Comparison of ENCODE assay signal across 14 cellular contexts in genomic region chr16:640614-641013, GRCh38. TPM values are rescaled to one million over a fixed set of nuclear protein-coding genes. Genes with fewer than 3 reads are reported as not detected.
DNase-seq lines count a peak whose midpoint lies in the region; ATAC-seq and TF ChIP-seq lines count a peak whose summit lies in the region.
"Had no signal": no experiment of that assay in that cellular context is flagged by ENCODE, and none has a peak within 500 bp of the region (broad histone marks: within the 10 kb centered on the region; RNA-seq: fewer than 3 reads in every experiment).

No MANE protein-coding gene starts in this region.

- H3K27ac ChIP-seq in left ventricle myocardium inferior (replicated peaks) (peak overlapping the region; percentile 97), upper lobe of left lung (peak overlapping the region in 3 of 4 donors; percentile 85 to 89 (median 87))
- H3K27ac ChIP-seq: epithelial cell of prostate had no signal

- H3K36me3 ChIP-seq in left ventricle myocardium inferior (peaks cover 7% of the 10 kb centered on the region), upper lobe of left lung (no peaks in the 10 kb centered on the region)

- POLR2A ChIA-PET in activated CD8-positive, alpha-beta T cell treated with anti-CD3 and anti-CD28 coated beads, Interleukin-2, amount 10 ng/mL, durations not matched to agents 7 days and 5 days (lab: Charles Lee) = no interaction called here

- H3K4me3 ChIP-seq in left ventricle myocardium inferior (peak overlapping the region; percentile 87), upper lobe of left lung (peak overlapping the region in 2 of 4 donors; percentile 91 to 97)

- H3K27me3 Mint-ChIP-seq in activated CD8-positive, alpha-beta T cell treated with anti-CD3 and anti-CD28 coated beads, Interleukin-2, amount 10 ng/mL, durations not matched to agents 7 days and 5 days (ENCODE audit: low read depth) = peaks cover 2% of the 10 kb centered on the region
- no peaks in the 10 kb centered on the region for H3K27me3 Mint-ChIP-seq in memory B cell
- H3K27me3 Mint-ChIP-seq: stimulated activated naive CD8-positive, alpha-beta T cell treated with anti-CD3 and anti-CD28 coated beads, Interleukin-15, Interleukin-2, amounts not matched to agents 100 ng/mL and 50 ng/mL, for 24 hours had no signal

- H3K27me3 ChIP-seq in left ventricle myocardium inferior (ENCODE audit: low read depth) = no peaks in the 10 kb centered on the region
- H3K27me3 ChIP-seq in upper lobe of left lung = no peaks in the 10 kb centered on the region

- H3K4me1 ChIP-seq in left ventricle myocardium inferior (peaks cover 68% of the 10 kb centered on the region), upper lobe of left lung (peaks cover 18 to 70% (median 40%) of the 10 kb centered on the region in 4 donors)

- H3K27ac Mint-ChIP-seq in activated CD8-positive, alpha-beta T cell treated with anti-CD3 and anti-CD28 coated beads, Interleukin-2, amount 10 ng/mL, durations not matched to agents 7 days and 5 days = no peak overlapping the region
- peak overlapping the region; percentile 20 for H3K27ac Mint-ChIP-seq in memory B cell
- H3K27ac Mint-ChIP-seq: stimulated activated naive CD8-positive, alpha-beta T cell treated with anti-CD3 and anti-CD28 coated beads, Interleukin-15, Interleukin-2, amounts not matched to agents 100 ng/mL and 50 ng/mL, for 24 hours had no signal

- 85% methylated on average over 4 of the region's 5 CpGs; no CpG with 5 or more reads in 1 of the 2 donors for WGBS in upper lobe of left lung, 2 donors

- no peak for TF ChIP-seq POLR2A in upper lobe of left lung (IDR thresholded peaks at IDR 0.05)

- H3K36me3 Mint-ChIP-seq in activated CD8-positive, alpha-beta T cell treated with anti-CD3 and anti-CD28 coated beads, Interleukin-2, amount 10 ng/mL, durations not matched to agents 7 days and 5 days (ENCODE audit: low read depth) = peaks cover 12% of the 10 kb centered on the region
- H3K36me3 Mint-ChIP-seq in memory B cell = no peaks in the 10 kb centered on the region

- TF ChIP-seq EP300 in upper lobe of left lung (IDR thresholded peaks at IDR 0.05) = no peak

- no peaks in the 10 kb centered on the region for H3K9me3 ChIP-seq in left ventricle myocardium inferior (replicated peaks)
- no peaks in the 10 kb centered on the region for H3K9me3 ChIP-seq in upper lobe of left lung

- peak overlapping the region; percentile 42 for H3K4me3 Mint-ChIP-seq in activated CD8-positive, alpha-beta T cell treated with anti-CD3 and anti-CD28 coated beads, Interleukin-2, amount 10 ng/mL, durations not matched to agents 7 days and 5 days
- peak overlapping the region; percentile 77 for H3K4me3 Mint-ChIP-seq in memory B cell
- H3K4me3 Mint-ChIP-seq: stimulated activated naive CD8-positive, alpha-beta T cell treated with anti-CD3 and anti-CD28 coated beads, Interleukin-15, Interleukin-2, amounts not matched to agents 100 ng/mL and 50 ng/mL, for 24 hours had no signal

- no peak for ATAC-seq in left cardiac atrium
- no peak for ATAC-seq in activated CD8-positive, alpha-beta T cell treated with anti-CD3 and anti-CD28 coated beads, Interleukin-2, amount 10 ng/mL, durations not matched to agents 7 days and 5 days
- no peak for ATAC-seq in memory B cell (ENCODE audit: low read depth)
- ATAC-seq in upper lobe of left lung (ENCODE audit: low FRiP score in 2 of 2) = no peak
- ATAC-seq in GM19452 (IDR thresholded peaks at IDR 0.05; ENCODE audit: unreplicated experiment) = no peak
- ATAC-seq: left colon had no signal

- CTCF ChIA-PET in activated CD8-positive, alpha-beta T cell treated with anti-CD3 and anti-CD28 coated beads, Interleukin-2, amount 10 ng/mL, durations not matched to agents 7 days and 5 days (lab: Charles Lee) = no interaction called here

- no peak for TF ChIP-seq CTCF in left ventricle myocardium inferior (IDR thresholded peaks at IDR 0.05; ENCODE audit: borderline replicate concordance)
- TF ChIP-seq CTCF in upper lobe of left lung (IDR thresholded peaks at IDR 0.05) = no peak

- no peak for DNase-seq in left ventricle myocardium inferior
- DNase-seq in left cardiac atrium = no peak
- no peak for DNase-seq in activated CD8-positive, alpha-beta T cell treated with anti-CD3 and anti-CD28 coated beads, Interleukin-2, amount 10 ng/mL, durations not matched to agents 7 days and 5 days
- no peak for DNase-seq in memory B cell (ENCODE audit: low spot score in 2 of 2)
- DNase-seq in upper lobe of left lung = no peak
- DNase-seq in AG20443 (ENCODE audit: low spot score) = no peak
- no peak for DNase-seq in GOT3 (lab: John Stamatoyannopoulos, UW)
- DNase-seq: activated effector memory CD4-positive, alpha-beta T cell treated with anti-CD3 and anti-CD28 coated beads, Interleukin-2, amount 50 U/mL, for 16 hours; left colon; NCI-H2081 treated with DMSO at 0.1 percent for 48 hours; small intestine had no signal

- peaks cover 17% of the 10 kb centered on the region for H3K4me1 Mint-ChIP-seq in activated CD8-positive, alpha-beta T cell treated with anti-CD3 and anti-CD28 coated beads, Interleukin-2, amount 10 ng/mL, durations not matched to agents 7 days and 5 days (ENCODE audit: low read depth)
- peaks cover 22% of the 10 kb centered on the region for H3K4me1 Mint-ChIP-seq in memory B cell

- intact Hi-C loops in left ventricle myocardium inferior (cut with micrococcal nuclease) (no loop called here), left cardiac atrium (cut with DNase I) (no loop called here)

- no peaks in the 10 kb centered on the region for H3K9me3 Mint-ChIP-seq in activated CD8-positive, alpha-beta T cell treated with anti-CD3 and anti-CD28 coated beads, Interleukin-2, amount 10 ng/mL, durations not matched to agents 7 days and 5 days (ENCODE audit: insufficient read depth)
- H3K9me3 Mint-ChIP-seq in memory B cell = no peaks in the 10 kb centered on the region
- H3K9me3 Mint-ChIP-seq: stimulated activated naive CD8-positive, alpha-beta T cell treated with anti-CD3 and anti-CD28 coated beads, Interleukin-15, Interleukin-2, amounts not matched to agents 100 ng/mL and 50 ng/mL, for 24 hours had no signal

RNA-seq across cellular contexts. Expression of gene MCRIP2, which starts 1.0 kb away (rescaled TPM):
- 181 TPM for total RNA-seq in left ventricle myocardium inferior
- 100 to 1,000 TPM in 1 of 2 donors, 10 to 100 TPM in 1; 92.8 to 117 TPM for total RNA-seq in left cardiac atrium
- 10 to 100 TPM; 40.6 to 40.9 TPM for total RNA-seq in activated CD8-positive, alpha-beta T cell treated with anti-CD3 and anti-CD28 coated beads, Interleukin-2, amount 10 ng/mL, durations not matched to agents 7 days and 5 days
- 10 to 100 TPM; 34.9 to 85.7 (median 53.3) TPM for total RNA-seq in upper lobe of left lung

RNA-seq across cellular contexts. Expression of gene METTL26, which starts 4.5 kb away (rescaled TPM):
- total RNA-seq in left ventricle myocardium inferior (49.2 TPM), left cardiac atrium (10 to 100 TPM; 42.8 to 61.8 TPM), upper lobe of left lung (100 to 1,000 TPM in 4 of 6 donors, 10 to 100 TPM in 2; 69.5 to 210 (median 111) TPM)
- 10 to 100 TPM; 89.0 to 94.0 TPM for total RNA-seq in activated CD8-positive, alpha-beta T cell treated with anti-CD3 and anti-CD28 coated beads, Interleukin-2, amount 10 ng/mL, durations not matched to agents 7 days and 5 days

RNA-seq across cellular contexts. Expression of gene WDR90, which starts 8.6 kb away (rescaled TPM):
- total RNA-seq in left ventricle myocardium inferior (9.2 TPM), left cardiac atrium (10 to 100 TPM in 1 of 2 donors, 1 to 10 TPM in 1; 9.6 to 15.5 TPM), upper lobe of left lung (100 to 1,000 TPM in 1 of 6 donors, 10 to 100 TPM in 5; 18.8 to 174 (median 34.1) TPM)
- 100 to 1,000 TPM in 1 of 2 experiments, 10 to 100 TPM in 1; 96.8 to 106 TPM for total RNA-seq in activated CD8-positive, alpha-beta T cell treated with anti-CD3 and anti-CD28 coated beads, Interleukin-2, amount 10 ng/mL, durations not matched to agents 7 days and 5 days

RNA-seq across cellular contexts. Expression of gene WFIKKN1, which starts 9.8 kb away (rescaled TPM):
- total RNA-seq in left ventricle myocardium inferior = 0.14 TPM
- under 1 TPM; 0.21 to 0.50 TPM for total RNA-seq in left cardiac atrium
- total RNA-seq in activated CD8-positive, alpha-beta T cell treated with anti-CD3 and anti-CD28 coated beads, Interleukin-2, amount 10 ng/mL, durations not matched to agents 7 days and 5 days = under 1 TPM; 0.47 to 0.68 TPM
- total RNA-seq in upper lobe of left lung = 10 to 100 TPM in 1 of 6 donors, 1 to 10 TPM in 5; 1.7 to 16.8 (median 5.8) TPM

RNA-seq across cellular contexts. Expression of gene RHOT2, which starts 27.3 kb away (rescaled TPM):
- total RNA-seq in left ventricle myocardium inferior = 90.3 TPM
- total RNA-seq in left cardiac atrium = 100 to 1,000 TPM in 1 of 2 donors, 10 to 100 TPM in 1; 73.8 to 106 TPM
- 100 to 1,000 TPM; 135 to 139 TPM for total RNA-seq in activated CD8-positive, alpha-beta T cell treated with anti-CD3 and anti-CD28 coated beads, Interleukin-2, amount 10 ng/mL, durations not matched to agents 7 days and 5 days
- 100 to 1,000 TPM in 4 of 6 donors, 10 to 100 TPM in 2; 53.0 to 535 (median 107) TPM for total RNA-seq in upper lobe of left lung
